8 cellular contexts compared by ENCODE assay signal in the genomic region with DNA sequence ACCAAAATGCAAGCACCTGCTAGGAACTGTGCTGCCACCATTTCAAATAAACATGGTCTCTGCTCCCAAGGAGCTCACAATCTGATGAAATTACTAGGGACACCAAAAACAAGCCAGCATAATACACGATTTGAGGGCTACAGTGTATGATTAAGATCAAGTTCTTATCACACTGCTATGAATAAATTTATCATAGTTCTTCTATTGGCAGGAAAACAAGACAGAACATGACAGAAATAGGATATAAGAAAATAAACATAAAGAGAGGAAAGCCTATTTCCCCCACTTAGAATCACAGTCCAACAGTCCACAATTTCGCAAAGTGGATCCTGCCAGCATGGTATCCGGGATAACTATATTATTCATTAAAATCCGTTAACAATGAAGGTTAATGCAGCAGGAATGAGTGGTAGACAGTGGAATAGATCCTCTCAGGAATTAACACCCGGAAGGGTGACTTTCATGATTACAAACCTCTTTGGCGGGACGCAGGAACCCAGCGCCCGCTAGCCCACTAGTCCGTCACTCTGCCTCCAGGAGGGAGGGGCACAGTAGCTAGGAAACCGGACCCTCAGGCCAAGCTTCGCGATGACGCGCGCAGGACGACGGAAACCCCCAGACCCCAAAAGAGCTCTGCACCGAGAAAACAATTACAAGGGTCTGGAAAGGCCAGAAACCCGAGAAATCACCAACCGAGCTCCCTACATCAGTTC. TPM values are rescaled to one million over a fixed set of nuclear protein-coding genes. Genes with fewer than 3 reads are reported as not detected.
DNase-seq lines count a peak whose midpoint lies in the region; ATAC-seq and TF ChIP-seq lines count a peak whose summit lies in the region.

No MANE protein-coding gene starts in this region.

- TF ChIP-seq CTCF in activated CD8-positive, alpha-beta T cell treated with anti-CD3 and anti-CD28 coated beads for 36 hours (IDR thresholded peaks at IDR 0.05) = no peak
- no peak for TF ChIP-seq CTCF in heart right ventricle (IDR thresholded peaks at IDR 0.05)
- TF ChIP-seq CTCF in GM13977 (IDR thresholded peaks at IDR 0.05; ENCODE audit: extremely low read depth, insufficient read depth, missing control alignments) = no peak

- peak overlapping the region; percentile 44 to 93 (median 88) for H3K27ac ChIP-seq in heart right ventricle

- 0 to 1% methylated on average over 21 of the region's 21 CpGs for WGBS in heart right ventricle, 2 donors

- peak overlapping the region; percentile 85 for H3K4me3 ChIP-seq in Jurkat, Clone E6-1 (ENCODE audit: low read length)
- H3K4me3 ChIP-seq in heart right ventricle = peak overlapping the region; percentile 62 to 97 (median 88)

- H3K9me3 ChIP-seq in heart right ventricle = no peaks in the 10 kb centered on the region

- POLR2A ChIA-PET in activated CD8-positive, alpha-beta T cell treated with anti-CD3 and anti-CD28 coated beads for 36 hours (lab: Charles Lee) = interaction anchor here (0.7 to 2.1 kb wide), 6 partner anchors 46 to 599 kb away, joined by 3 to 6 read pairs (median 4); partner anchors contain the start of genes CEP57, FAM76B and MAML2

- peak; percentile 52 to 70 for DNase-seq in NCI-H2081 (lab: John Stamatoyannopoulos, UW)
- DNase-seq in NCI-H2081 treated with DMSO at 0.1 percent for 48 hours (lab: John Stamatoyannopoulos, UW) = no peak
- DNase-seq in Jurkat, Clone E6-1 (ENCODE audit: low read depth, low spot score) = no peak
- no peak for DNase-seq in activated CD8-positive, alpha-beta T cell treated with anti-CD3 and anti-CD28 coated beads for 36 hours
- no peak for DNase-seq in heart right ventricle
- DNase-seq in pons (ENCODE audit: low spot score) = peak; percentile 38
- DNase-seq in GM13977 (ENCODE audit: low spot score) = no peak

- H3K4me1 Mint-ChIP-seq in activated CD8-positive, alpha-beta T cell treated with anti-CD3 and anti-CD28 coated beads for 36 hours (ENCODE audit: low read depth) = peaks cover 54% of the 10 kb centered on the region

- ATAC-seq in GM21825 (IDR thresholded peaks at IDR 0.05; ENCODE audit: unreplicated experiment) = peak; percentile 36
- ATAC-seq in activated CD8-positive, alpha-beta T cell treated with anti-CD3 and anti-CD28 coated beads for 36 hours = peak; percentile 12
- peak; percentile 23 to 68 (median 53) for ATAC-seq in heart right ventricle

- H3K36me3 Mint-ChIP-seq in activated CD8-positive, alpha-beta T cell treated with anti-CD3 and anti-CD28 coated beads for 36 hours (ENCODE audit: low read depth) = peaks cover 34% of the 10 kb centered on the region

- CTCF ChIA-PET in activated CD8-positive, alpha-beta T cell treated with anti-CD3 and anti-CD28 coated beads for 36 hours (lab: Charles Lee) = interaction anchor here (1.0 to 3.2 kb wide), 11 partner anchors 18 to 553 kb away, joined by 3 to 26 read pairs (median 4); partner anchors contain the start of gene MAML2

- H3K27ac Mint-ChIP-seq in activated CD8-positive, alpha-beta T cell treated with anti-CD3 and anti-CD28 coated beads for 36 hours = peak overlapping the region; percentile 96

- H3K36me3 ChIP-seq in heart right ventricle = peaks cover 0 to 26% (median 0%) of the 10 kb centered on the region in 9 donors

- H3K9me3 Mint-ChIP-seq in activated CD8-positive, alpha-beta T cell treated with anti-CD3 and anti-CD28 coated beads for 36 hours = peaks cover 4% of the 10 kb centered on the region

- intact Hi-C loops in activated CD8-positive, alpha-beta T cell treated with anti-CD3 and anti-CD28 coated beads for 36 hours (cut with micrococcal nuclease) = no loop called here
- intact Hi-C loops in heart right ventricle (cut with DNase I) = no loop called here

- H3K4me3 Mint-ChIP-seq in activated CD8-positive, alpha-beta T cell treated with anti-CD3 and anti-CD28 coated beads for 36 hours = peak overlapping the region; percentile 89

- no peaks in the 10 kb centered on the region for H3K27me3 ChIP-seq in heart right ventricle

- H3K27me3 Mint-ChIP-seq in activated CD8-positive, alpha-beta T cell treated with anti-CD3 and anti-CD28 coated beads for 36 hours = no peaks in the 10 kb centered on the region

- H3K4me1 ChIP-seq in heart right ventricle = peaks cover 0 to 46% (median 24%) of the 10 kb centered on the region in 9 donors

- in situ Hi-C loops in GM13977 (cut with MboI; ENCODE audit: low pct_unique_long_range_greater_than_20kb, low sequenced_read_pairs, unreplicated experiment) = loop anchor here (25.0 kb wide), 1 partner anchor 552 kb away; no protein-coding TSS in a partner anchor

RNA-seq across cellular contexts. Expression of gene CCDC82, which starts 0.7 kb away (rescaled TPM):
- 34.1 TPM for polyA plus RNA-seq in Jurkat, Clone E6-1 (2012; ENCODE audit: insufficient read depth, insufficient read length)
- total RNA-seq in activated CD8-positive, alpha-beta T cell treated with anti-CD3 and anti-CD28 coated beads for 36 hours = 10 to 100 TPM; 25.3 to 27.0 TPM
- total RNA-seq in heart right ventricle = 10 to 100 TPM; 10.9 to 15.3 (median 13.1) TPM
- 10 to 100 TPM in 1 of 2 donors, 1 to 10 TPM in 1; 9.1 to 33.7 TPM for polyA plus RNA-seq in heart right ventricle

RNA-seq across cellular contexts. Expression of gene JRKL, which starts 0.8 kb away (rescaled TPM):
- polyA plus RNA-seq in Jurkat, Clone E6-1 (2012; ENCODE audit: insufficient read depth, insufficient read length) = 10.0 TPM
- total RNA-seq in activated CD8-positive, alpha-beta T cell treated with anti-CD3 and anti-CD28 coated beads for 36 hours = 10 to 100 TPM; 13.3 to 13.5 TPM
- total RNA-seq in heart right ventricle = 1 to 10 TPM; 4.7 to 7.5 (median 6.1) TPM
- 1 to 10 TPM; 3.4 to 3.9 TPM for polyA plus RNA-seq in heart right ventricle

RNA-seq across cellular contexts. Expression of gene MAML2, which starts 46.1 kb away (rescaled TPM):
- not detected for polyA plus RNA-seq in Jurkat, Clone E6-1 (2012; ENCODE audit: insufficient read depth, insufficient read length)
- total RNA-seq in activated CD8-positive, alpha-beta T cell treated with anti-CD3 and anti-CD28 coated beads for 36 hours = 10 to 100 TPM; 11.8 to 12.5 TPM
- total RNA-seq in heart right ventricle = 1 to 10 TPM; 2.9 to 6.1 (median 4.5) TPM
- 1 to 10 TPM; 1.3 to 1.9 TPM for polyA plus RNA-seq in heart right ventricle

Comparison
In these comparisons a context has a peak if more than half of its experiments do, and no peak if none do; other contexts are left out.
1. DNase-seq: peak in NCI-H2081 (2 of 2) and pons (single experiment); none in NCI-H2081 treated with DMSO at 0.1 percent for 48 hours (single experiment), Jurkat, Clone E6-1 (single experiment), activated CD8-positive, alpha-beta T cell treated with anti-CD3 and anti-CD28 coated beads for 36 hours (single experiment), heart right ventricle (0 of 2) and GM13977 (single experiment).
2. Peak in every context shown above with its lines, with median percentiles within 50 percentile points of each other: ATAC-seq.